Comparison of ENCODE assay signal across 26 cellular contexts in genomic region chr2:133252770-133253355, GRCh38.
"Had no signal": no experiment of that assay in that cellular context is flagged by ENCODE, and none has a peak within 500 bp of the region (broad histone marks: within the 10 kb centered on the region; RNA-seq: fewer than 3 reads in every experiment).

No MANE protein-coding gene starts in this region.

- H3K27ac ChIP-seq: colonic mucosa, heart right ventricle, lower lobe of right lung, neutrophil, pancreas, right lobe of liver, stomach, thyroid gland, vagina had no signal

- ATAC-seq: heart right ventricle; left ventricle myocardium superior; lower lobe of right lung; natural killer cell treated with Interleukin-12 subunit alpha and Interleukin-12 subunit beta and Interleukin-15 and Interleukin-18, amount 100 ng/mL, for 72 hours; pancreas; right lobe of liver; stimulated activated effector memory CD8-positive, alpha-beta T cell treated with anti-CD3 and anti-CD28 coated beads, Interleukin-12 subunit alpha, Interleukin-12 subunit beta, amount 100 ng/mL, for 72 hours had no signal

- DNase-seq: colonic mucosa; effector memory CD4-positive, alpha-beta T cell; foreskin fibroblast; glutamatergic neuron; heart right ventricle; hypothalamus; immature natural killer cell; islet precursor cell; kidney glomerular epithelial cell; left ventricle myocardium superior; lower lobe of right lung; naive B cell; pancreas; right lobe of liver; small intestine; stimulated activated CD4-positive, alpha-beta T cell treated with anti-CD3 and anti-CD28 coated beads, Interleukin-12 subunit alpha, Interleukin-12 subunit beta, amount 100 ng/mL, for 4 hours; stimulated activated CD4-positive, alpha-beta T cell treated with anti-CD3 and anti-CD28 coated beads, Interleukin-1b, Interleukin-23, amount 100 ng/mL, for 48 hours; stimulated activated CD4-positive, alpha-beta T cell treated with anti-CD3 and anti-CD28 coated beads, Interleukin-4, amount 100 ng/mL, for 1 hour; stimulated activated naive CD4-positive, alpha-beta T cell treated with Interleukin-2 at 50 U/mL for 16 hours; stomach; trophoblast cell had no signal

- H3K36me3 ChIP-seq: colonic mucosa, heart right ventricle, lower lobe of right lung, neutrophil, pancreas, right lobe of liver, stomach, thyroid gland, vagina had no signal

- H3K9me3 ChIP-seq: colonic mucosa, lower lobe of right lung, neutrophil, pancreas, right lobe of liver, stomach, thyroid gland, vagina had no signal

- H3K4me3 ChIP-seq: colonic mucosa, heart right ventricle, lower lobe of right lung, pancreas, right lobe of liver, stomach, thyroid gland, vagina had no signal

- H3K4me1 ChIP-seq: colonic mucosa, pancreas, stomach had no signal

- H3K27me3 ChIP-seq: colonic mucosa, heart right ventricle, neutrophil, pancreas, right lobe of liver, stomach, thyroid gland, vagina had no signal
